In the genomic region with DNA sequence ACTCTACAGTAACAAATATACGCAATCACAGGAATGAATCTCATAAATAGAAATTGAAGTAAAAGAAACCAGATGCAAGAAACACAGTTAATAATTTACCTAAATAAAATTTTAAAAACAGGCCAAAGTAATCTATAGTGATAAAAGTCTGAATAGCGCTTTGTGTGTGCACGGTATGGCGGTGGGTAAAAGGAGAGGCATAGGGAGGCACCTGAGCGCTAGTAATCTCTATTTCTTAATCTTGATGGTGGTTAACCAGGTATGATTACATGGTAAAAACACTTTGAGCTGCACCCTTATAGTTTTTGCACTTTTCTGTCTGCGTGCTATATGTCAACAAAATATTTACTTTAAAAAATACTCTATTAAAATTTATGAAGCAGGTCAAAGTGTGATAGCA, we compare ENCODE assay signal across 35 cellular contexts.
"Had no signal": no experiment of that assay in that cellular context is flagged by ENCODE, and none has a peak within 500 bp of the region (broad histone marks: within the 10 kb centered on the region; RNA-seq: fewer than 3 reads in every experiment).

No MANE protein-coding gene starts in this region.

- H3K9me3 ChIP-seq: MG63 had no signal

- H3K27me3 ChIP-seq: MG63 had no signal

- H3K4me3 ChIP-seq: MG63 had no signal

- DNase-seq: Karpas-422, Kasumi-1, KG1, MG63, MM.1S, MV-4-11, NCI-H1048, NCI-H1092, NCI-H1092 treated with DMSO at 0.1 percent for 48 hours, NCI-H1105, NCI-H1105 treated with DMSO at 0.1 percent for 48 hours, NCI-H1417, NCI-H1417 treated with DMSO at 0.1 percent for 48 hours, NCI-H1436, NCI-H1436 treated with DMSO at 0.1 percent for 48 hours, NCI-H146, NCI-H1694, NCI-H1694 treated with DMSO at 0.1 percent for 48 hours, NCI-H187, NCI-H187 treated with DMSO at 0.1 percent for 48 hours, NCI-H1930, NCI-H2029, NCI-H2029 treated with DMSO at 0.1 percent for 48 hours, NCI-H2081, NCI-H2081 treated with DMSO at 0.1 percent for 48 hours, NCI-H2107, NCI-H2171, NCI-H2171 treated with DMSO at 0.1 percent for 48 hours, NCI-H2227 treated with DMSO at 0.1 percent for 48 hours, NCI-H226, NCI-H345, NCI-H446, NCI-H446 treated with DMSO at 0.1 percent for 48 hours, NCI-H510A had no signal

- H3K36me3 ChIP-seq: MG63 had no signal

- H3K27ac ChIP-seq: KMS-11 had no signal
